1 cellular context compared by ENCODE assay signal in genomic region chr11:125591659-125592304, GRCh38.
A peak's percentile ranks its signal among the peaks of the same experiment; 100 is the strongest.
TF ChIP-seq lines count a peak whose summit lies in the region.

No MANE protein-coding gene starts in this region.

TF ChIP-seq in HepG2, 621 proteins besides CTCF, POLR2A, EP300 and RAD21 (continues in another document):
- TF ChIP-seq HNRNPL (IDR thresholded peaks at IDR 0.05; ENCODE audit: low read depth, low read length) (no peak), ZNF687 (CRISPR knock-in tag; IDR thresholded peaks at IDR 0.05) (peak; percentile 53), ZBTB40 (IDR thresholded peaks at IDR 0.05) (no peak), ZBTB40 (CRISPR knock-in tag; IDR thresholded peaks at IDR 0.05) (0 out of 2 replicates have a peak, but pooled peaks have one; percentile 18), SALL2 (CRISPR knock-in tag; IDR thresholded peaks at IDR 0.05) (peak; percentile 18; the same call in 1 of the 2 replicates), NFAT5 (CRISPR knock-in tag; IDR thresholded peaks at IDR 0.05) (peak; percentile 60; the same call in 1 of the 2 replicates), MTERF4 (CRISPR knock-in tag; IDR thresholded peaks at IDR 0.05) (0 out of 2 replicates have a peak, but pooled peaks have one; percentile 10), AGO2 (optimal IDR thresholded peaks at IDR 0.05; ENCODE audit: low read depth, low read length) (peak; percentile 75), ZNF230 (CRISPR knock-in tag; IDR thresholded peaks at IDR 0.05) (peak; percentile 53; the same call in 1 of the 2 replicates), RBM39 (IDR thresholded peaks at IDR 0.05; ENCODE audit: low read depth, low read length, poor library complexity, severe bottlenecking) (no peak), ZFP41 (CRISPR knock-in tag; IDR thresholded peaks at IDR 0.05; ENCODE audit: borderline replicate concordance) (0 out of 2 replicates have a peak, but pooled peaks have one; percentile 30), TAF15 (IDR thresholded peaks at IDR 0.05; ENCODE audit: low read depth, low read length, poor library complexity, severe bottlenecking) (no peak), ZNF350 (CRISPR knock-in tag; IDR thresholded peaks at IDR 0.05; ENCODE audit: borderline replicate concordance, low read depth) (0 out of 2 replicates have a peak, but pooled peaks have one; percentile 44), SMARCC2 (IDR thresholded peaks at IDR 0.05) (no peak), TP53 (CRISPR knock-in tag; conservative IDR thresholded peaks at IDR 0.05) (0 out of 2 replicates have a peak, but pooled peaks have one; percentile 43), ZNF224 (CRISPR knock-in tag; IDR thresholded peaks at IDR 0.05) (0 out of 2 replicates have a peak, but pooled peaks have one; percentile 7), ARID2 (CRISPR knock-in tag; IDR thresholded peaks at IDR 0.05; ENCODE audit: borderline replicate concordance) (0 out of 2 replicates have a peak, but pooled peaks have one; percentile 18), RBM22 (optimal IDR thresholded peaks at IDR 0.05; ENCODE audit: low read length) (peak; percentile 65), ZNF777 (CRISPR knock-in tag; IDR thresholded peaks at IDR 0.05) (no peak), HMGXB4 (CRISPR knock-in tag; IDR thresholded peaks at IDR 0.05; ENCODE audit: borderline replicate concordance in 1 of 2, low read depth in 1 of 2) (peak in 1 of 2 experiments; percentile 15; a peak in 1 of 4 replicates), NR2F2 (IDR thresholded peaks at IDR 0.05; ENCODE audit: borderline replicate concordance, low read depth) (peak; percentile 58; the same call in 1 of the 2 replicates), THAP8 (CRISPR knock-in tag; IDR thresholded peaks at IDR 0.05; ENCODE audit: borderline replicate concordance) (no peak), ZBTB20 (CRISPR knock-in tag; IDR thresholded peaks at IDR 0.05; ENCODE audit: borderline replicate concordance, low read depth) (0 out of 2 replicates have a peak, but pooled peaks have one; percentile 46), ZNF616 (CRISPR knock-in tag; IDR thresholded peaks at IDR 0.05; ENCODE audit: low read depth) (0 out of 2 replicates have a peak, but pooled peaks have one; percentile 36), ZNF569 (CRISPR knock-in tag; IDR thresholded peaks at IDR 0.05; ENCODE audit: borderline replicate concordance) (0 out of 2 replicates have a peak, but pooled peaks have one; percentile 66), NKX3-1 (CRISPR knock-in tag; IDR thresholded peaks at IDR 0.05) (0 out of 2 replicates have a peak, but pooled peaks have one; percentile 3), ZC3H4 (CRISPR knock-in tag; IDR thresholded peaks at IDR 0.05; ENCODE audit: borderline replicate concordance) (peak; percentile 96; the same call in 1 of the 2 replicates), POLR2G (IDR thresholded peaks at IDR 0.05; ENCODE audit: low read depth, low read length) (peak; percentile 56), ZNF879 (CRISPR knock-in tag; IDR thresholded peaks at IDR 0.05) (0 out of 2 replicates have a peak, but pooled peaks have one; percentile 73), ATF7-NPFF (CRISPR knock-in tag; IDR thresholded peaks at IDR 0.05; ENCODE audit: low read depth) (0 out of 2 replicates have a peak, but pooled peaks have one; percentile 30), FOXC1 (CRISPR knock-in tag; IDR thresholded peaks at IDR 0.05; ENCODE audit: borderline replicate concordance) (0 out of 2 replicates have a peak, but pooled peaks have one; percentile 16), ZNF33A (CRISPR knock-in tag; IDR thresholded peaks at IDR 0.05; ENCODE audit: borderline replicate concordance) (peak; percentile 43; the same call in 1 of the 2 replicates)
